28 cellular contexts compared by ENCODE assay signal in genomic region chr3:45313743-45314403, GRCh38.
DNase-seq lines count a peak whose midpoint lies in the region; FAIRE-seq and TF ChIP-seq lines count a peak whose summit lies in the region.
"Had no signal": no experiment of that assay in that cellular context is flagged by ENCODE, and none has a peak within 500 bp of the region (broad histone marks: within the 10 kb centered on the region; RNA-seq: fewer than 3 reads in every experiment).

No MANE protein-coding gene starts in this region.

- TF ChIP-seq CTCF in H1 (IDR thresholded peaks at IDR 0.05; ENCODE audit: control extremely low read depth in 1 of 3, insufficient read depth in 1 of 3, low read depth in 1 of 3, low read length in 3 of 3) (no peak), kidney (IDR thresholded peaks at IDR 0.05; ENCODE audit: borderline replicate concordance, extremely low read depth, insufficient read depth) (no peak), hepatocyte (IDR thresholded peaks at IDR 0.05; ENCODE audit: poor library complexity) (no peak), prostate gland (IDR thresholded peaks at IDR 0.05) (no peak)

- H3K27ac ChIP-seq in H1 (ENCODE audit: low read depth, low read length) (no peak overlapping the region), kidney (ENCODE audit: low read depth in 2 of 2, low read length in 2 of 2) (no peak overlapping the region), hepatocyte (no peak overlapping the region), prostate gland (no peak overlapping the region)
- H3K27ac ChIP-seq: 22Rv1, C4-2B, GM23248, RWPE1 had no signal

- H2BK15ac ChIP-seq in H1 (ENCODE audit: low read length), result no peak overlapping the region

- CTCF ChIA-PET in H1 (lab: Charles Lee; ENCODE audit: partially characterized antibody), result no interaction called here

- H2BK5ac ChIP-seq in H1 (ENCODE audit: low read depth, low read length), result peak overlapping the region; percentile 91; the same call in 1 of the 2 replicates

- no peaks in the 10 kb centered on the region for H3K9me3 ChIP-seq in H1 (ENCODE audit: insufficient read depth in 2 of 2, low read depth in 1 of 2, low read length in 1 of 2)
- H3K9me3 ChIP-seq in kidney (ENCODE audit: control insufficient read depth in 1 of 2, low read length in 2 of 2), result no peaks in the 10 kb centered on the region
- no peaks in the 10 kb centered on the region for H3K9me3 ChIP-seq in hepatocyte (ENCODE audit: low read depth)
- H3K9me3 ChIP-seq in prostate gland, result no peaks in the 10 kb centered on the region
- H3K9me3 ChIP-seq: Caco-2 had no signal

- H3K36me3 ChIP-seq in H1 (ENCODE audit: control insufficient read depth in 2 of 4, insufficient read depth in 4 of 4, low read length in 3 of 4), result no peaks in the 10 kb centered on the region; a peak in 1 of 8 replicates
- no peaks in the 10 kb centered on the region for H3K36me3 ChIP-seq in kidney (ENCODE audit: control insufficient read depth in 1 of 2, insufficient read depth in 2 of 2, low read length in 2 of 2)
- H3K36me3 ChIP-seq in hepatocyte (replicated peaks; ENCODE audit: insufficient read depth, low read depth), result no peaks in the 10 kb centered on the region
- H3K36me3 ChIP-seq in prostate gland, result no peaks in the 10 kb centered on the region

- POLR2A ChIA-PET in H1 (lab: Charles Lee; ENCODE audit: partially characterized antibody), result interaction anchor here (1.6 kb wide), 1 partner anchor 8 kb away, joined by 7 read pairs; no protein-coding TSS in a partner anchor

- H3K4me3 ChIP-seq in H1 (ENCODE audit: extremely low read depth in 1 of 4, insufficient read depth in 2 of 4, low read depth in 3 of 4, low read length in 4 of 4), result no peak overlapping the region
- no peak overlapping the region for H3K4me3 ChIP-seq in kidney (ENCODE audit: low read length in 2 of 2)
- H3K4me3 ChIP-seq in hepatocyte, result no peak overlapping the region
- H3K4me3 ChIP-seq in prostate gland, result no peak overlapping the region
- H3K4me3 ChIP-seq: GM23248 had no signal

- H3K18ac ChIP-seq in H1 (ENCODE audit: extremely low read depth, low read length), result peak overlapping the region; percentile 89

- H3K4me2 ChIP-seq in H1 (ENCODE audit: insufficient read depth in 1 of 2, low read depth in 2 of 2, low read length in 2 of 2), result peak overlapping the region in 1 of 2 experiments; percentile 96; a peak in 2 of 4 replicates
- H3K4me2 ChIP-seq in hepatocyte, result no peak overlapping the region

- H2AFZ ChIP-seq in H1 (ENCODE audit: low read length) (no peak overlapping the region), hepatocyte (no peak overlapping the region)
- H2AFZ ChIP-seq: GM23248 had no signal

- H3K9me2 ChIP-seq in hepatocyte (replicated peaks; ENCODE audit: insufficient read depth), result no peaks in the 10 kb centered on the region

- TF ChIP-seq POLR2A in GM12892 (IDR thresholded peaks at IDR 0.05; ENCODE audit: low read depth, low read length) (no peak), H1 (IDR thresholded peaks at IDR 0.05; ENCODE audit: control extremely low read depth in 1 of 2, low read depth in 2 of 2, low read length in 2 of 2) (no peak), prostate gland (IDR thresholded peaks at IDR 0.05) (no peak)

- peak overlapping the region; percentile 50 for H3K14ac ChIP-seq in H1 (ENCODE audit: insufficient read length)

- DNase-seq in GM12892 (ENCODE audit: insufficient read length) (no peak), NCI-H345 (lab: John Stamatoyannopoulos, UW) (peak; percentile 37), H1 (ENCODE audit: low read depth in 1 of 2, low spot score in 2 of 2) (no peak), islet precursor cell (peak; percentile 12), NCI-H1436 (lab: John Stamatoyannopoulos, UW) (no peak), kidney (no peak), hepatocyte (ENCODE audit: low spot score) (no peak), prostate gland (ENCODE audit: low spot score) (no peak)
- DNase-seq: Caco-2; CD8-positive, alpha-beta T cell; DMS 273 treated with DMSO at 0.1 percent for 48 hours; DMS79 treated with DMSO at 0.1 percent for 48 hours; GF-D8; GM23248; HCEC 1CT; Kasumi-1; MV-4-11; NCI-H1105; NCI-H146; NCI-H1930; NCI-H526 treated with DMSO at 0.1 percent for 48 hours; SHP77 had no signal

- H2AK5ac ChIP-seq in H1 (ENCODE audit: low read depth, low read length), result peak overlapping the region; percentile 41; the same call in 1 of the 2 replicates

- H4K5ac ChIP-seq in H1 (ENCODE audit: insufficient read length, low read depth, low read length), result peak overlapping the region; percentile 14

- H3K9ac ChIP-seq in H1 (replicated peaks in 1 of 4; ENCODE audit: extremely low read depth in 1 of 4, low read depth in 3 of 4, low read length in 3 of 4), result no peak overlapping the region
- no peak overlapping the region for H3K9ac ChIP-seq in kidney (ENCODE audit: low read length in 2 of 2)
- H3K9ac ChIP-seq: GM23248 had no signal

- 66% methylated on average over 8 of the region's 8 CpGs; no CpG with 5 or more reads in 1 of the 2 experiments for WGBS in H1 (ENCODE audit: extremely low coverage in 1 of 2, insufficient coverage in 1 of 2, insufficient read length in 1 of 2, insufficient replicate concordance in 2 of 2, low coverage in 1 of 2, low lambda C conversion rate in 2 of 2, missing lambda C conversion rate in 1 of 2), 2 experiments
- 60% methylated on average over 8 of the region's 8 CpGs for WGBS in hepatocyte (ENCODE audit: low lambda C conversion rate, missing lambda C conversion rate)
- 42% methylated on average over 8 of the region's 8 CpGs for WGBS in prostate gland

- H4K91ac ChIP-seq in H1 (replicated peaks; ENCODE audit: insufficient read length, low read length), result peak overlapping the region; percentile 90

- no peak overlapping the region for H3K23ac ChIP-seq in H1 (ENCODE audit: insufficient read length)

- H2BK12ac ChIP-seq in H1 (ENCODE audit: low read depth, low read length), result peak overlapping the region; percentile 86; the same call in 1 of the 2 replicates

- peaks cover 13 to 31% (median 25%) of the 10 kb centered on the region in 4 experiments for H3K4me1 ChIP-seq in H1 (replicated peaks in 1 of 4; ENCODE audit: control insufficient read depth in 3 of 4, insufficient read depth in 4 of 4, low read length in 3 of 4)
- no peaks in the 10 kb centered on the region for H3K4me1 ChIP-seq in kidney (ENCODE audit: control insufficient read depth in 1 of 2, insufficient read depth in 1 of 2, low read depth in 1 of 2, low read length in 2 of 2)
- H3K4me1 ChIP-seq in hepatocyte (ENCODE audit: insufficient read depth), result no peaks in the 10 kb centered on the region
- H3K4me1 ChIP-seq in prostate gland (replicated peaks), result no peaks in the 10 kb centered on the region
- H3K4me1 ChIP-seq: Caco-2 had no signal

- peak overlapping the region; percentile 91; the same call in 1 of the 2 replicates for H2BK20ac ChIP-seq in H1 (ENCODE audit: low read length)

- TF ChIP-seq RAD21 in H1 (IDR thresholded peaks at IDR 0.05 in 1 of 2, conservative IDR thresholded peaks at IDR 0.05 in 1 of 2; ENCODE audit: low read depth in 2 of 2, low read length in 2 of 2), result no peak

- peak overlapping the region; percentile 17 for H3K4ac ChIP-seq in H1 (replicated peaks; ENCODE audit: insufficient read length, low read depth, low read length)

- H3K27me3 ChIP-seq in H1 (replicated peaks in 1 of 4; ENCODE audit: control insufficient read depth in 3 of 4, extremely low read depth in 1 of 4, insufficient read depth in 3 of 4, low read length in 3 of 4) (no peaks in the 10 kb centered on the region), hepatocyte (peaks cover 20% of the 10 kb centered on the region), prostate gland (replicated peaks; ENCODE audit: insufficient read depth) (no peaks in the 10 kb centered on the region)

- H4K8ac ChIP-seq in H1 (ENCODE audit: extremely low read depth, insufficient read depth, low read length), result no peak overlapping the region

- H4K20me1 ChIP-seq in H1 (replicated peaks in 1 of 2; ENCODE audit: control insufficient read depth in 1 of 2, insufficient read depth in 2 of 2, low read length in 2 of 2) (no peaks in the 10 kb centered on the region), hepatocyte (ENCODE audit: insufficient read depth, poor library complexity, severe bottlenecking) (no peaks in the 10 kb centered on the region)

- peak overlapping the region; percentile 93 for H2BK120ac ChIP-seq in H1 (replicated peaks; ENCODE audit: low read depth, low read length)

- no peaks in the 10 kb centered on the region for H3K79me2 ChIP-seq in H1 (ENCODE audit: control insufficient read depth in 1 of 2, insufficient read depth in 2 of 2, low read length in 2 of 2)
- H3K79me2 ChIP-seq in hepatocyte, result no peaks in the 10 kb centered on the region

- TF ChIP-seq EP300 in H1 (IDR thresholded peaks at IDR 0.05; ENCODE audit: borderline replicate concordance in 1 of 2, low read depth in 2 of 2, low read length in 2 of 2), result no peak

- no peaks in the 10 kb centered on the region for H3K79me1 ChIP-seq in H1 (ENCODE audit: low read depth, low read length)

- H3K23me2 ChIP-seq in H1 (ENCODE audit: low read depth, low read length), result peaks cover 4% of the 10 kb centered on the region; the same call in 1 of the 2 replicates

- FAIRE-seq in GM12892 (lab: Jason Lieb, UNC) (peak; percentile 27), H1 (lab: Jason Lieb, UNC) (no peak), kidney (lab: Jason Lieb, UNC) (no peak)
- FAIRE-seq: GM12891, GM18507, HepG2 had no signal

- peak overlapping the region; percentile 39 for H3K56ac ChIP-seq in H1 (replicated peaks; ENCODE audit: insufficient read length, low read depth, low read length)

- intact Hi-C loops in kidney (cut with DNase I) (no loop called here), prostate gland (cut with DNase I) (no loop called here)

TF ChIP-seq in H1, 55 proteins besides CTCF, POLR2A, EP300 and RAD21 (continues in another document):
- no peak for TF ChIP-seq SUZ12 (IDR thresholded peaks at IDR 0.05; ENCODE audit: low read length)
- TF ChIP-seq CTBP2 (IDR thresholded peaks at IDR 0.05; ENCODE audit: borderline replicate concordance, insufficient read depth, insufficient read length, low read length), result no peak
- no peak for TF ChIP-seq HDAC6 (IDR thresholded peaks at IDR 0.05; ENCODE audit: low read depth, low read length)
- TF ChIP-seq SP2 (IDR thresholded peaks at IDR 0.05; ENCODE audit: low read length), result no peak
- TF ChIP-seq KDM1A (IDR thresholded peaks at IDR 0.05; ENCODE audit: borderline replicate concordance, low read length), result no peak
- no peak for TF ChIP-seq ZNF274 (IDR thresholded peaks at IDR 0.05; ENCODE audit: borderline replicate concordance, extremely low read depth, low read length)
- no peak for TF ChIP-seq ATF3 (IDR thresholded peaks at IDR 0.05; ENCODE audit: insufficient read depth, low read depth, low read length)
- no peak for TF ChIP-seq SAP30 (IDR thresholded peaks at IDR 0.05; ENCODE audit: insufficient read depth, insufficient replicate concordance, low read length)
- TF ChIP-seq TAF7 (optimal IDR thresholded peaks at IDR 0.05; ENCODE audit: borderline replicate concordance, low read depth, low read length), result no peak
- TF ChIP-seq CREB1 (IDR thresholded peaks at IDR 0.05), result no peak
- TF ChIP-seq BRCA1 (IDR thresholded peaks at IDR 0.05; ENCODE audit: low read depth, low read length), result no peak

Comparison
In these comparisons a context has a peak if more than half of its experiments do, and no peak if none do; other contexts are left out.
1. DNase-seq: peak in NCI-H345 (single experiment) and islet precursor cell (single experiment); none in GM12892 (single experiment), H1 (0 of 2), NCI-H1436 (single experiment), kidney (single experiment), hepatocyte (single experiment) and prostate gland (single experiment).